30 cellular contexts compared by ENCODE assay signal in genomic region chr4:149604827-149605226, GRCh38.
"Had no signal": no experiment of that assay in that cellular context is flagged by ENCODE, and none has a peak within 500 bp of the region (broad histone marks: within the 10 kb centered on the region; RNA-seq: fewer than 3 reads in every experiment).

No MANE protein-coding gene starts in this region.

- H3K36me3 Mint-ChIP-seq: activated naive CD8-positive, alpha-beta T cell had no signal

- H3K27me3 ChIP-seq: body of pancreas, esophagus squamous epithelium had no signal

- H3K4me3 Mint-ChIP-seq: activated B cell treated with CpG ODN at 0.5 μM for 24 hours; activated CD8-positive, alpha-beta T cell treated with anti-CD3 and anti-CD28 coated beads for 36 hours; activated naive CD8-positive, alpha-beta T cell; activated T-cell treated with anti-CD3 and anti-CD28 coated beads, Interleukin-2, amount 50 U/mL, for 4 hours; activated T-helper 17 cell treated with anti-CD3 and anti-CD28 coated beads, Interleukin-2, amount 50 U/mL, for 72 hours; central memory CD8-positive, alpha-beta T cell; dendritic cell treated with granulocyte-macrophage colony-stimulating factor and Interleukin-4, amounts not matched to agents 40 ng/mL and 50 ng/mL, for 4 days; effector memory CD8-positive, alpha-beta T cell had no signal

- H3K36me3 ChIP-seq: esophagus squamous epithelium, WERI-Rb-1 had no signal

- FAIRE-seq: frontal cortex, TTC549 had no signal

- H3K27ac Mint-ChIP-seq: activated B cell treated with CpG ODN at 0.5 μM for 24 hours; activated CD8-positive, alpha-beta T cell treated with anti-CD3 and anti-CD28 coated beads for 36 hours; activated naive CD8-positive, alpha-beta T cell; activated T-helper 17 cell treated with anti-CD3 and anti-CD28 coated beads, Interleukin-2, amount 50 U/mL, for 72 hours; dendritic cell treated with granulocyte-macrophage colony-stimulating factor and Interleukin-4, amounts not matched to agents 40 ng/mL and 50 ng/mL, for 4 days; effector memory CD8-positive, alpha-beta T cell had no signal

- DNase-seq: activated B cell treated with CpG ODN at 0.5 μM for 24 hours; activated CD4-positive, alpha-beta T cell treated with anti-CD3 and anti-CD28 coated beads for 48 hours; activated CD4-positive, alpha-beta T cell treated with anti-CD3 and anti-CD28 coated beads, Interleukin-2, amount 50 U/mL, for 1 hour; activated CD4-positive, alpha-beta T cell treated with anti-CD3 and anti-CD28 coated beads, Interleukin-2, amount 50 U/mL, for 48 hours; activated CD8-positive, alpha-beta memory T cell treated with anti-CD3 and anti-CD28 coated beads for 24 hours; activated CD8-positive, alpha-beta T cell treated with anti-CD3 and anti-CD28 coated beads for 36 hours; activated effector memory CD4-positive, alpha-beta T cell treated with Interleukin-2 at 50 U/mL for 16 hours; activated gamma-delta T cell treated with Interleukin-2 at 50 U/mL for 16 hours; activated naive CD4-positive, alpha-beta T cell treated with anti-CD3 and anti-CD28 coated beads, Interleukin-2, amount 50 U/mL, for 16 hours; activated naive CD4-positive, alpha-beta T cell treated with Interleukin-2 at 50 U/mL for 16 hours; activated T-cell treated with anti-CD3 and anti-CD28 coated beads, Interleukin-2, amount 50 U/mL, for 4 hours; amniotic stem cell; anterior cingulate cortex; body of pancreas; effector CD4-positive, alpha-beta T cell; effector memory CD8-positive, alpha-beta T cell; esophagus squamous epithelium; head of caudate nucleus; hypothalamus; T-helper 2 cell; WERI-Rb-1 had no signal

- ATAC-seq: activated CD4-positive, CD25-positive, alpha-beta regulatory T cell treated with anti-CD3 and anti-CD28 coated beads, Interleukin-2, amount 50 U/mL, for 24 hours; activated CD8-positive, alpha-beta T cell treated with anti-CD3 and anti-CD28 coated beads for 36 hours; activated T-cell treated with anti-CD3 and anti-CD28 coated beads, Interleukin-2, amount 50 U/mL, for 4 hours; activated T-helper 17 cell treated with anti-CD3 and anti-CD28 coated beads, Interleukin-2, amount 50 U/mL, for 72 hours; body of pancreas; effector memory CD8-positive, alpha-beta T cell had no signal

- H3K9me3 ChIP-seq: body of pancreas, esophagus squamous epithelium had no signal

- H3K4me1 ChIP-seq: body of pancreas, esophagus squamous epithelium had no signal

- H3K4me1 Mint-ChIP-seq: activated B cell treated with CpG ODN at 0.5 μM for 24 hours; activated T-helper 17 cell treated with anti-CD3 and anti-CD28 coated beads, Interleukin-2, amount 50 U/mL, for 72 hours; central memory CD8-positive, alpha-beta T cell had no signal

- H3K4me3 ChIP-seq: body of pancreas, coronary artery, esophagus squamous epithelium had no signal

- H3K27me3 Mint-ChIP-seq: activated B cell treated with CpG ODN at 0.5 μM for 24 hours; activated CD8-positive, alpha-beta T cell treated with anti-CD3 and anti-CD28 coated beads for 36 hours; activated naive CD8-positive, alpha-beta T cell; activated T-helper 17 cell treated with anti-CD3 and anti-CD28 coated beads, Interleukin-2, amount 50 U/mL, for 72 hours; central memory CD8-positive, alpha-beta T cell; dendritic cell treated with granulocyte-macrophage colony-stimulating factor and Interleukin-4, amounts not matched to agents 40 ng/mL and 50 ng/mL, for 4 days; effector memory CD8-positive, alpha-beta T cell had no signal

- H3K27ac ChIP-seq: body of pancreas, coronary artery, epithelial cell of prostate, esophagus squamous epithelium, WERI-Rb-1 had no signal

- H3K9me3 Mint-ChIP-seq: activated T-helper 17 cell treated with anti-CD3 and anti-CD28 coated beads, Interleukin-2, amount 50 U/mL, for 72 hours had no signal
